ENCODE assay signal across 9 cellular contexts in the genomic region with DNA sequence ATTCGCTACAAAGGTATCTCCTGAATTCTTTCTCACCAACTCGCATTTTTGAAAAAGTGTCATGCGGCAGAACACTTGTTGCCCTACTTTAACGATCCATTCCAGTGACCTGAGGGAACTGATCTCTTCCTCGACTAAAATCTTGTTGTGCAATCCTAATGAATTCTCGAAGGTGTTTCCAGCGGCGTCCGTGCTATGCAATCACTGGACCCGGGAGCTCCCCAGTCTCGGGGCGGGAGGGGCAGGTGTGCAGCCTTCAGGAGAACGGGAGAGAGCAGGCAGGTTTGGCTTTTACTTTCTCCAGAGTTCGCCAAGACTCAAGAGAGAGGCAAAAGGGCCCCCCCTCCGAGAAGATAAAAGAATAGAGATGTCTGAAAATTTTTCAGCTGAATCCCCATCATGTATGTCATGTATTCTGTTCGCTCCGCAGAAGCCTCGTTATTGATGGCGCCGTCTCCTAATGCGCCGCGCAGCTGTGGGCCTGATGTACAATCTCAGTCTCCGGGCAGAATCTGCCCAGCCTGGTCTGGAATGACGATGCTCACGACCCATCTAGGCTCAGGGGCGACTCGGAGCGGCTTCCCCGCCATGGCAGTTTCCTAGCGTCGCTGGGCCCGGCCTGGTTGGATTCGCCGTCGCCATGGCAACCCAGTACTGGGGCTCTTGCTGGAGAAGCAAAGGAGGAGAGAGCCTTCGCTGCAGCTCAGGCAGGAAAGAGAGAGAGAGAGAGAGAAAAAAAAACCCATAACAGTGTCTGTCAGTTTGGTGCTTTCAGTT. TPM values are rescaled to one million over a fixed set of nuclear protein-coding genes. Genes with fewer than 3 reads are reported as not detected.
DNase-seq lines count a peak whose midpoint lies in the region; ATAC-seq and TF ChIP-seq lines count a peak whose summit lies in the region.
"Had no signal": no experiment of that assay in that cellular context is flagged by ENCODE, and none has a peak within 500 bp of the region (broad histone marks: within the 10 kb centered on the region; RNA-seq: fewer than 3 reads in every experiment).

No MANE protein-coding gene starts in this region.

- H3K9me3 Mint-ChIP-seq in progenitor cell of endocrine pancreas (ENCODE audit: low read depth): peaks cover 4% of the 10 kb centered on the region

- no peaks in the 10 kb centered on the region for H4K20me1 ChIP-seq in SK-N-SH (ENCODE audit: insufficient read depth)

- no peaks in the 10 kb centered on the region for H3K36me3 ChIP-seq in SK-N-SH (replicated peaks in 1 of 2; ENCODE audit: control insufficient read depth in 1 of 2, insufficient read depth in 2 of 2, low read length in 1 of 2)

- H2AFZ ChIP-seq in SK-N-SH (ENCODE audit: low read depth): peak overlapping the region; percentile 75; the same call in 1 of the 2 replicates

- H3K9me3 ChIP-seq in SK-N-SH: no peaks in the 10 kb centered on the region

- H3K4me3 ChIP-seq in SK-N-SH (ENCODE audit: low read depth in 2 of 2, low read length in 1 of 2): peak overlapping the region; percentile 35 to 44; a peak in 3 of 4 replicates

- H3K4me1 ChIP-seq in SK-N-SH (ENCODE audit: control insufficient read depth in 1 of 2, insufficient read depth in 2 of 2, low read depth in 1 of 2, low read length in 1 of 2): peaks cover 6 to 10% of the 10 kb centered on the region in 2 experiments; a peak in 1 of 4 replicates

- POLR2A ChIA-PET in SK-N-SH (lab: Yijun Ruan, JAX) (no interaction called here), RWPE1 (lab: Yijun Ruan, JAX; ENCODE audit: low non-redundant PET) (no interaction called here)

- H3K27ac Mint-ChIP-seq in progenitor cell of endocrine pancreas: no peak overlapping the region

- 46% methylated on average over 35 of the region's 37 CpGs for WGBS in SK-N-SH (ENCODE audit: low lambda C conversion rate)

- intact Hi-C loops in left cardiac atrium (cut with DNase I): no loop called here

- TF ChIP-seq RAD21 in SK-N-SH (IDR thresholded peaks at IDR 0.05; ENCODE audit: low read length): peak; percentile 5; the same call in 1 of the 2 replicates

- H3K36me3 Mint-ChIP-seq in progenitor cell of endocrine pancreas (ENCODE audit: insufficient read depth): peaks cover 6% of the 10 kb centered on the region

- H3K9ac ChIP-seq in SK-N-SH: no peak overlapping the region

- H3F3A ChIP-seq in SK-N-SH (replicated peaks; ENCODE audit: insufficient read depth): no peaks in the 10 kb centered on the region

- ATAC-seq in left cardiac atrium: peak; percentile 57 to 61
- no peak for ATAC-seq in HG02610 (IDR thresholded peaks at IDR 0.05; ENCODE audit: unreplicated experiment)
- no peak for ATAC-seq in HG02970 (IDR thresholded peaks at IDR 0.05; ENCODE audit: low FRiP score, unreplicated experiment)

- TF ChIP-seq CTCF in SK-N-SH (IDR thresholded peaks at IDR 0.05) (no peak), progenitor cell of endocrine pancreas (IDR thresholded peaks at IDR 0.05; ENCODE audit: unreplicated experiment) (no peak), RWPE1 (conservative IDR thresholded peaks at IDR 0.05; ENCODE audit: low read depth) (no peak)

- H3K27ac ChIP-seq in SK-N-SH (ENCODE audit: low read depth in 2 of 2, low read length in 1 of 2) (peak overlapping the region in 1 of 2 experiments; percentile 56; a peak in 1 of 4 replicates), RWPE1 (no peak overlapping the region)

- peak overlapping the region; percentile 67 for H3K4me2 ChIP-seq in SK-N-SH

- H3K4me3 Mint-ChIP-seq in progenitor cell of endocrine pancreas (ENCODE audit: low read depth): no peak overlapping the region

- DNase-seq in ELR (ENCODE audit: low read depth) (peak; percentile 61), SK-N-SH (peak; percentile 83), left cardiac atrium (peak; percentile 60), progenitor cell of endocrine pancreas (ENCODE audit: low spot score, unreplicated experiment) (peak; percentile 39), RWPE1 (ENCODE audit: low spot score) (no peak), DMS 273 treated with DMSO at 0.1 percent for 48 hours (lab: John Stamatoyannopoulos, UW) (no peak)
- DNase-seq: central memory CD4-positive, alpha-beta T cell had no signal

- no peaks in the 10 kb centered on the region for H3K27me3 Mint-ChIP-seq in progenitor cell of endocrine pancreas

- CTCF ChIA-PET in SK-N-SH (lab: Yijun Ruan, JAX) (interaction anchor here (0.7 to 1.5 kb wide), 4 partner anchors 8 to 354 kb away, joined by 3 read pairs; no protein-coding TSS in a partner anchor), RWPE1 (lab: Yijun Ruan, JAX) (interaction anchor here (0.7 kb wide), 1 partner anchor 52 kb away, joined by 3 read pairs; no protein-coding TSS in a partner anchor)

- no peaks in the 10 kb centered on the region for H3K9me2 ChIP-seq in SK-N-SH

- H3K4me1 Mint-ChIP-seq in progenitor cell of endocrine pancreas (ENCODE audit: low read depth): peaks cover 16% of the 10 kb centered on the region

- TF ChIP-seq EP300 in SK-N-SH (IDR thresholded peaks at IDR 0.05; ENCODE audit: borderline replicate concordance in 1 of 2, low read depth in 1 of 2, low read length in 1 of 2): no peak

- no peaks in the 10 kb centered on the region for H3K79me2 ChIP-seq in SK-N-SH (ENCODE audit: insufficient read depth)

- no peaks in the 10 kb centered on the region for H3K27me3 ChIP-seq in SK-N-SH (ENCODE audit: insufficient read depth)

TF ChIP-seq in SK-N-SH, 30 proteins besides CTCF, POLR2A, EP300 and RAD21:
- TF ChIP-seq CHD2 (IDR thresholded peaks at IDR 0.05; ENCODE audit: low read length, partially characterized antibody) (no peak), MXI1 (IDR thresholded peaks at IDR 0.05; ENCODE audit: low read depth, low read length) (0 out of 2 replicates have a peak, but pooled peaks have one; percentile 32), SMC3 (IDR thresholded peaks at IDR 0.05; ENCODE audit: low read depth, low read length) (no peak), RFX5 (IDR thresholded peaks at IDR 0.05; ENCODE audit: low read length) (peak; percentile 74; the same call in 1 of the 2 replicates)
TF ChIP-seq in SK-N-SH: peak in this region for 2.

RNA-seq across cellular contexts. Expression of a gene that starts 38.3 kb away (rescaled TPM):
- 0.23 and 0.28 TPM in 2 replicates for polyA plus RNA-seq in SK-N-SH (2012; rRNA removed)
- 0.24 and 0.27 TPM in 2 replicates for polyA plus RNA-seq in SK-N-SH (2012; cell fraction: cytosol; rRNA removed)
- polyA plus RNA-seq in SK-N-SH (2012; cell fraction: nucleus; rRNA removed): 0.28 and 0.50 TPM in 2 replicates
- total RNA-seq in left cardiac atrium (1 to 10 TPM; 3.2 to 4.1 TPM), progenitor cell of endocrine pancreas (25.4 and 25.7 TPM in 2 replicates)

Comparison
In these comparisons a context has a peak if more than half of its experiments do, and no peak if none do; other contexts are left out.
1. DNase-seq: peak in ELR (single experiment), SK-N-SH (single experiment), left cardiac atrium (single experiment) and progenitor cell of endocrine pancreas (single experiment); none in RWPE1 (single experiment) and DMS 273 treated with DMSO at 0.1 percent for 48 hours (single experiment).
2. ATAC-seq: peak in left cardiac atrium (2 of 2); none in HG02610 (single experiment) and HG02970 (single experiment).